Comparison of ENCODE assay signal across 23 cellular contexts in the genomic region with DNA sequence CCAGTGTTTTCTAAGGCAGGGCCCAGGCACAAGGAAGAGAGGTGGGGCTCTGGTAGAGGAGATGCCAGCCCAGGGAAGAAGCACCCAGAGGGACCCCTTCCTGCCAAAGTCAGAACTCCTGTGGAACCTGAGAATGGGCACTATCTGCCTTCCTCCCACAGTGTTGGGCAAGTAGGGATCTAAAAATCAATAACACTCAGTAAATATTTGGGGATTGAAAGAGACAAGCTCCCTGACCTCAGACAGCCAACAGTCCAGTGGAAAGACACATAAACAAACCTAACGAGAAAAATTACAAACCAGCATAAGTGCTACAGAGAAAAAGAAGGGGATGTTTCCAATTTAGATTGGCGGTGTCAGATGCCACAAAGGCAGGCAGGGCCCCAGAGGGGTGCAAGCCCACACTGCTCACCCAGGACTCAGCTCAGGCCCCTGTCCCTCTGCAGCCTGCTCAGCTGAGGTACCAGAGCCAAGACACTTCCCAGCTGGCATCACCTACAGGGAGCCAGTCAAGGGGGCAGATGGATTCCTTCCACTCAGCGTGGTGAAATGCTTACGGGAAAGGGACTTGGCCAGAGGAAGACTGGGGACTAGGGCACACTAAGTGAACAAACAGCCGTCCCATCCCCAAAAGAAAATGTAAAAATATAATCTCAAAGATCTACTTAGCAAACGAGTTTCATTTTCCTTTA. TPM values are rescaled to one million over a fixed set of nuclear protein-coding genes. Genes with fewer than 3 reads are reported as not detected.
DNase-seq lines count a peak whose midpoint lies in the region; ATAC-seq and TF ChIP-seq lines count a peak whose summit lies in the region.
"Had no signal": no experiment of that assay in that cellular context is flagged by ENCODE, and none has a peak within 500 bp of the region (broad histone marks: within the 10 kb centered on the region; RNA-seq: fewer than 3 reads in every experiment).

No MANE protein-coding gene starts in this region.

- H3K9ac ChIP-seq in adipocyte (ENCODE audit: low read length) (no peak overlapping the region), muscle layer of colon (ENCODE audit: low read length) (no peak overlapping the region)

- WGBS in esophagus muscularis mucosa, result 64% methylated on average over 6 of the region's 6 CpGs
- 65 to 75% methylated on average over 2 to 6 of the region's 6 CpGs for WGBS in transverse colon (ENCODE audit: low coverage in 1 of 2), 2 donors

- no peak overlapping the region for H3K4me3 ChIP-seq in adipocyte (ENCODE audit: low read length)
- H3K4me3 ChIP-seq in esophagus muscularis mucosa, result peak overlapping the region in 1 of 4 donors; percentile 24
- no peak overlapping the region for H3K4me3 ChIP-seq in muscle layer of colon (ENCODE audit: low read depth in 1 of 2, low read length in 2 of 2)
- no peak overlapping the region for H3K4me3 ChIP-seq in transverse colon
- H3K4me3 ChIP-seq: HAP-1, lower lobe of right lung, SJCRH30, smooth muscle cell, suprapubic skin had no signal

- intact Hi-C loops in esophagus muscularis mucosa (cut with DNase I) (no loop called here), transverse colon (cut with DNase I; ENCODE audit: low total_unique reads) (no loop called here)

- H3K9me3 ChIP-seq in adipocyte (ENCODE audit: control insufficient read depth, low read length) (no peaks in the 10 kb centered on the region), esophagus muscularis mucosa (no peaks in the 10 kb centered on the region), muscle layer of colon (ENCODE audit: low read length) (no peaks in the 10 kb centered on the region), transverse colon (no peaks in the 10 kb centered on the region)
- H3K9me3 ChIP-seq: HAP-1, lower lobe of right lung, SJCRH30, suprapubic skin had no signal

- TF ChIP-seq POLR2A in esophagus muscularis mucosa (IDR thresholded peaks at IDR 0.05; ENCODE audit: low read depth) (no peak), transverse colon (IDR thresholded peaks at IDR 0.05) (no peak)

- TF ChIP-seq CTCF in esophagus muscularis mucosa (IDR thresholded peaks at IDR 0.05) (no peak), transverse colon (IDR thresholded peaks at IDR 0.05) (no peak), GM10248 (IDR thresholded peaks at IDR 0.05; ENCODE audit: control extremely low read depth, extremely low read depth, low read depth, missing control alignments) (no peak)

- peak; percentile 10 for DNase-seq in adipocyte (ENCODE audit: low read depth)
- DNase-seq in esophagus muscularis mucosa (ENCODE audit: extremely low spot score), result no peak
- no peak for DNase-seq in transverse colon
- no peak for DNase-seq in stimulated activated CD4-positive, alpha-beta T cell treated with anti-CD3 and anti-CD28 coated beads, Interleukin-12 subunit alpha, Interleukin-12 subunit beta, amount 100 ng/mL, for 4 hours
- DNase-seq in GM10248 (ENCODE audit: extremely low spot score), result no peak
- DNase-seq: activated CD8-positive, alpha-beta memory T cell treated with anti-CD3 and anti-CD28 coated beads, Interleukin-2, amount 50 U/mL, for 48 hours; activated effector memory CD4-positive, alpha-beta T cell treated with Interleukin-2 at 50 U/mL for 16 hours; amniotic stem cell; COR-L47; immature natural killer cell; Kasumi-1; lower lobe of right lung; NCI-H2081 treated with DMSO at 0.1 percent for 48 hours; NCI-H526 treated with DMSO at 0.1 percent for 48 hours; SJCRH30; stimulated activated CD8-positive, alpha-beta memory T cell treated with anti-CD3 and anti-CD28 coated beads, Interleukin-4, amount 100 ng/mL, for 48 hours had no signal

- H3K4me1 ChIP-seq in adipocyte (ENCODE audit: control insufficient read depth, insufficient read depth, low read length) (no peaks in the 10 kb centered on the region), esophagus muscularis mucosa (peaks cover 75 to 99% (median 94%) of the 10 kb centered on the region in 4 donors), muscle layer of colon (ENCODE audit: insufficient read depth, low read length) (peaks cover 38% of the 10 kb centered on the region), transverse colon (peaks cover 11 to 39% (median 27%) of the 10 kb centered on the region in 4 donors)
- H3K4me1 ChIP-seq: HAP-1, lower lobe of right lung, SJCRH30, suprapubic skin had no signal

- CTCF ChIA-PET in GM10248 (lab: Yijun Ruan, JAX), result interaction anchor here (1.4 kb wide), 1 partner anchor 11 kb away, joined by 3 read pairs; no protein-coding TSS in a partner anchor

- TF ChIP-seq EP300 in esophagus muscularis mucosa (IDR thresholded peaks at IDR 0.05) (peak; percentile 58), transverse colon (IDR thresholded peaks at IDR 0.05; ENCODE audit: low read depth) (no peak)

- peaks cover 63% of the 10 kb centered on the region for H3K27me3 ChIP-seq in adipocyte (replicated peaks; ENCODE audit: control insufficient read depth, insufficient read depth, low read length)
- H3K27me3 ChIP-seq in esophagus muscularis mucosa, result no peaks in the 10 kb centered on the region
- no peaks in the 10 kb centered on the region for H3K27me3 ChIP-seq in muscle layer of colon (ENCODE audit: control insufficient read depth in 1 of 2, insufficient read depth in 2 of 2, low read length in 2 of 2)
- no peaks in the 10 kb centered on the region for H3K27me3 ChIP-seq in transverse colon
- H3K27me3 ChIP-seq: suprapubic skin had no signal

- H3K27ac ChIP-seq in esophagus muscularis mucosa (replicated peaks in 1 of 4), result peak overlapping the region; percentile 91 to 97 (median 94)
- peak overlapping the region; percentile 75 for H3K27ac ChIP-seq in muscle layer of colon (ENCODE audit: low read depth, low read length)
- H3K27ac ChIP-seq in transverse colon, result peak overlapping the region; percentile 78 to 80 (median 79)
- H3K27ac ChIP-seq: lower lobe of right lung, SJCRH30, suprapubic skin had no signal

- no peak for ATAC-seq in GM19452 (IDR thresholded peaks at IDR 0.05; ENCODE audit: unreplicated experiment)
- ATAC-seq: lower lobe of right lung; natural killer cell treated with Interleukin-12 subunit alpha and Interleukin-12 subunit beta and Interleukin-15 and Interleukin-18, amount 100 ng/mL, for 72 hours had no signal

- POLR2A ChIA-PET in GM10248 (lab: Yijun Ruan, JAX), result no interaction called here

- H3K36me3 ChIP-seq in adipocyte (ENCODE audit: control insufficient read depth, insufficient read depth, low read length, severe bottlenecking) (no peaks in the 10 kb centered on the region), esophagus muscularis mucosa (no peaks in the 10 kb centered on the region), muscle layer of colon (ENCODE audit: insufficient read depth, low read length) (no peaks in the 10 kb centered on the region), transverse colon (no peaks in the 10 kb centered on the region)
- H3K36me3 ChIP-seq: HAP-1, lower lobe of right lung, SJCRH30, suprapubic skin had no signal

- in situ Hi-C loops in transverse colon (cut with MboI; ENCODE audit: low pct_ligation_motif_present in 1 of 4, low pct_unique_long_range_greater_than_20kb in 1 of 4, low sequenced_read_pairs in 3 of 4), result no loop called here

RNA-seq across cellular contexts. Expression of a gene that starts 15.9 kb away (rescaled TPM):
- total RNA-seq in esophagus muscularis mucosa (100 to 1,000 TPM; 133 to 228 (median 189) TPM), transverse colon (10 to 100 TPM; 13.9 to 42.0 (median 28.6) TPM)
- total RNA-seq: B cell; natural killer cell treated with Interleukin-12 subunit alpha and Interleukin-12 subunit beta and Interleukin-15 and Interleukin-18, amount 100 ng/mL, for 72 hours had no signal
